Comparison of ENCODE assay signal across 10 cellular contexts in genomic region chr6:28769626-28770402, GRCh38.
DNase-seq lines count a peak whose midpoint lies in the region; ATAC-seq and TF ChIP-seq lines count a peak whose summit lies in the region.
"Had no signal": no experiment of that assay in that cellular context is flagged by ENCODE, and none has a peak within 500 bp of the region (broad histone marks: within the 10 kb centered on the region; RNA-seq: fewer than 3 reads in every experiment).

No MANE protein-coding gene starts in this region.

- dilution Hi-C loops in IMR-90 (cut with HindIII; ENCODE audit: low sequenced_read_pairs, unreplicated experiment), result no loop called here

- DNase-seq in Caki2 (ENCODE audit: low read depth) (peak; percentile 77), IMR-90 (peak; percentile 20), WERI-Rb-1 (peak; percentile 63), NCI-H510A (lab: John Stamatoyannopoulos, UW) (no peak), G401 (ENCODE audit: low spot score) (no peak)
- DNase-seq: activated CD4-positive, alpha-beta T cell treated with anti-CD3 and anti-CD28 coated beads, Interleukin-2, amount 50 U/mL, for 1 hour; GDM1 had no signal

- H3K4me2 ChIP-seq in IMR-90 (ENCODE audit: low read depth, low read length), result no peak overlapping the region

- no peaks in the 10 kb centered on the region for H3K9me1 ChIP-seq in IMR-90 (ENCODE audit: insufficient read depth, low read length)

- no peak overlapping the region for H3K4me3 ChIP-seq in IMR-90 (ENCODE audit: insufficient read depth, low read depth, low read length)
- H3K4me3 ChIP-seq in WERI-Rb-1 (ENCODE audit: low read depth, low read length), result no peak overlapping the region
- peak overlapping the region; percentile 47 for H3K4me3 ChIP-seq in iPS-18a (ENCODE audit: low read length)

- in situ Hi-C loops in Caki2 (cut with HindIII; ENCODE audit: low pct_unique_long_range_greater_than_20kb, low sequenced_read_pairs), result no loop called here
- in situ Hi-C loops in IMR-90 (cut with MboI; ENCODE audit: low sequenced_read_pairs), result no loop called here
- in situ Hi-C loops in G401 (cut with HindIII; ENCODE audit: low sequenced_read_pairs), result no loop called here

- H4K8ac ChIP-seq in IMR-90 (ENCODE audit: low read depth in 2 of 2, low read length in 2 of 2), result no peak overlapping the region

- H3K27me3 ChIP-seq in IMR-90 (ENCODE audit: control insufficient read depth, insufficient read depth, low read length) (peaks cover 61% of the 10 kb centered on the region), WERI-Rb-1 (ENCODE audit: insufficient read depth, low read depth, severe bottlenecking) (peaks cover 100% of the 10 kb centered on the region), iPS-18a (ENCODE audit: control insufficient read depth, insufficient read depth, low read length) (peaks cover 100% of the 10 kb centered on the region)

- no peak overlapping the region for H4K91ac ChIP-seq in IMR-90 (ENCODE audit: insufficient read depth, low read depth, low read length)

- no TSS peak for BruUV-seq in IMR-90 (replicated peaks; lab: Mats Ljungman, UMichigan)

- no peak overlapping the region for H2AFZ ChIP-seq in IMR-90 (replicated peaks; ENCODE audit: low read length, poor library complexity)

- TF ChIP-seq RAD21 in IMR-90 (IDR thresholded peaks at IDR 0.05; ENCODE audit: low read length), result peak; percentile 20; the same call in 1 of the 2 replicates

- H2BK15ac ChIP-seq in IMR-90 (ENCODE audit: low read depth, low read length), result no peak overlapping the region

- TF ChIP-seq POLR2A in IMR-90 (IDR thresholded peaks at IDR 0.05; ENCODE audit: low read depth, low read length), result no peak

- TF ChIP-seq CTCF in IMR-90 (conservative IDR thresholded peaks at IDR 0.05; ENCODE audit: low read depth, low read length) (0 out of 2 replicates have a peak, but pooled peaks have one; percentile 24), WERI-Rb-1 (IDR thresholded peaks at IDR 0.05; ENCODE audit: low read depth, low read length) (peak; percentile 44; the same call in 1 of the 2 replicates)

- no peak overlapping the region for H2BK120ac ChIP-seq in IMR-90 (ENCODE audit: low read depth, low read length)

- no peaks in the 10 kb centered on the region for H3K9me3 ChIP-seq in IMR-90 (ENCODE audit: control insufficient read depth, insufficient read depth, low read length)
- H3K9me3 ChIP-seq in WERI-Rb-1 (ENCODE audit: severe bottlenecking), result peaks cover 54% of the 10 kb centered on the region
- no peaks in the 10 kb centered on the region for H3K9me3 ChIP-seq in iPS-18a (ENCODE audit: control insufficient read depth, low read depth, low read length)

- H2BK20ac ChIP-seq in IMR-90 (ENCODE audit: low read depth, low read length), result no peak overlapping the region

- no peak overlapping the region for H3K14ac ChIP-seq in IMR-90 (replicated peaks; ENCODE audit: low read depth, low read length)

- H3K56ac ChIP-seq in IMR-90 (ENCODE audit: extremely low read depth, insufficient read depth, low read length), result no peak overlapping the region

- intact Hi-C loops in IMR-90 (cut with micrococcal nuclease), result no loop called here

- POLR2A ChIA-PET in IMR-90 (lab: Charles Lee; ENCODE audit: unreplicated experiment), result no interaction called here

- H3K4me1 ChIP-seq in IMR-90 (ENCODE audit: control insufficient read depth, insufficient read depth, low read length), result no peaks in the 10 kb centered on the region
- peaks cover 67% of the 10 kb centered on the region for H3K4me1 ChIP-seq in iPS-18a (ENCODE audit: control insufficient read depth, low read depth, low read length)

- H3K9ac ChIP-seq in IMR-90 (ENCODE audit: low read depth, low read length) (no peak overlapping the region), iPS-18a (ENCODE audit: low read length) (no peak overlapping the region)

- H3K4ac ChIP-seq in IMR-90 (ENCODE audit: low read depth, low read length), result no peak overlapping the region

- no peaks in the 10 kb centered on the region for H3K36me3 ChIP-seq in IMR-90 (ENCODE audit: control insufficient read depth, insufficient read depth, low read length)
- no peaks in the 10 kb centered on the region for H3K36me3 ChIP-seq in WERI-Rb-1
- no peaks in the 10 kb centered on the region for H3K36me3 ChIP-seq in iPS-18a (ENCODE audit: control insufficient read depth, low read depth, low read length)

- CTCF ChIA-PET in IMR-90 (lab: Yijun Ruan, JAX), result no interaction called here

- no peak overlapping the region for H2AK5ac ChIP-seq in IMR-90 (ENCODE audit: low read depth, low read length)

- no peak overlapping the region for H2BK5ac ChIP-seq in IMR-90 (ENCODE audit: low read depth, low read length, poor library complexity, severe bottlenecking)

- ATAC-seq in IMR-90 (ENCODE audit: low read depth) (no peak), GM18909 (IDR thresholded peaks at IDR 0.05; ENCODE audit: poor library complexity, unreplicated experiment) (no peak), HG03469 (IDR thresholded peaks at IDR 0.05; ENCODE audit: unreplicated experiment) (no peak)

- 0% methylated on average over 3 of the region's 20 CpGs; no CpG with 5 or more reads in 1 of the 2 experiments for WGBS in IMR-90 (ENCODE audit: extremely low coverage in 2 of 2, insufficient read length in 1 of 2), 2 experiments

- no peak overlapping the region for H4K5ac ChIP-seq in IMR-90 (ENCODE audit: low read depth, low read length)

- no peaks in the 10 kb centered on the region for H3K79me1 ChIP-seq in IMR-90 (ENCODE audit: low read depth in 1 of 2, low read length in 2 of 2)

- H2AK9ac ChIP-seq in IMR-90 (replicated peaks; ENCODE audit: low read depth, low read length, poor library complexity), result no peak overlapping the region

- no peak overlapping the region for H3K23ac ChIP-seq in IMR-90 (ENCODE audit: low read depth, low read length)

- H3K18ac ChIP-seq in IMR-90 (ENCODE audit: low read depth, low read length), result no peak overlapping the region

- H4K20me1 ChIP-seq in IMR-90 (ENCODE audit: insufficient read depth, low read length), result no peaks in the 10 kb centered on the region

- H3K27ac ChIP-seq in IMR-90 (ENCODE audit: insufficient read depth, low read length) (no peak overlapping the region), WERI-Rb-1 (no peak overlapping the region), iPS-18a (ENCODE audit: low read length) (no peak overlapping the region)

TF ChIP-seq in IMR-90, 13 proteins besides CTCF, POLR2A, EP300 and RAD21:
- TF ChIP-seq MAFK (IDR thresholded peaks at IDR 0.05; ENCODE audit: low read depth, low read length) (peak; percentile 72), USF2 (IDR thresholded peaks at IDR 0.05; ENCODE audit: low read depth, low read length) (no peak)

Comparison
In these comparisons a context has a peak if more than half of its experiments do, and no peak if none do; other contexts are left out.
1. DNase-seq: peak in Caki2 (single experiment), IMR-90 (single experiment) and WERI-Rb-1 (single experiment); none in NCI-H510A (single experiment) and G401 (single experiment).